Comparison of ENCODE assay signal across 1 cellular context in the genomic region with DNA sequence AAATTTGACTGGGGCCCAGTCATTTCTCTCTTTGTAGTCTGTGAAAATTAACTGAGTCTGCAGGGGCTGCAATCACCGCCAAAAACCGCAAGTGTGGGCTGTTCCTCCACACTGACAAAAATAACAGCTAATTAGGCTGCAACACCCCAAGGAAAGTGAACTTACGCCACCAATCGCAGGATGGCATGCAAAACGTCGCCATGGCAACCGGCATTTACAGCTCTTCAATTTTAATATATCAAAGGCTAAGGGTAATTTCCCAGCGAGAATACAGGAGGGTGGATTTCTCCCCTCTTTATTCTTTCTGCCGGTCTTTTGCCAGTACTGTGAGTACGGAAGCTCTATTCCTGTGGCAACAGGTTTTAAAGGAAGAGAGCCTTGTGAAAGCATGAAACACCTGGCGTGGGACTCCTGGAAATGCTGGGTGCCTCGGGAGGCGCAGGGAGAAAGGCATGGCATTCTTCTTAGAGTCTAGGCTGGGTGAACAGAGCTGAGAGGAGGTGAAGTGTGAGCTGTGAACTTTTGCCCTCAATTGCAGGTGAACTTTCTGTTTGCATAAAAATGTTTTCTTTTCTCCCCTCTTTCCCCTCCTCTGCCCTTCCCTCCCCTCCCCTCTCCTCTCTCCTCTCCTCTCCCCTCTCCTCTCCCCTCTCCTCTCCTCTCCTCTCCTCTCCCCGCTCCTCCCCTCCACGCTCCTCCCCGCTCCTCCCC.
TF ChIP-seq lines count a peak whose summit lies in the region.

No MANE protein-coding gene starts in this region.

TF ChIP-seq in GM12878, 131 proteins besides CTCF, POLR2A, EP300 and RAD21 (continued from another document and continues in another):
- TF ChIP-seq CBX3 (IDR thresholded peaks at IDR 0.05; ENCODE audit: borderline replicate concordance, low read depth) (no peak), YBX1 (IDR thresholded peaks at IDR 0.05) (no peak), MEF2A (IDR thresholded peaks at IDR 0.05; ENCODE audit: insufficient read depth, low read depth, low read length) (peak; percentile 94), BACH1 (IDR thresholded peaks at IDR 0.05; ENCODE audit: borderline replicate concordance) (peak; percentile 87; the same call in 1 of the 2 replicates), ASH2L (IDR thresholded peaks at IDR 0.05; ENCODE audit: borderline replicate concordance, low read depth) (peak; percentile 90), STAT1 (conservative IDR thresholded peaks at IDR 0.05) (no peak), BRCA1 (IDR thresholded peaks at IDR 0.05; ENCODE audit: low read depth, low read length) (no peak), CHD2 (IDR thresholded peaks at IDR 0.05; ENCODE audit: borderline replicate concordance, low read depth, low read length) (peak; percentile 70; the same call in 1 of the 2 replicates), DPF2 (IDR thresholded peaks at IDR 0.05) (peak; percentile 94), CEBPB (IDR thresholded peaks at IDR 0.05; ENCODE audit: borderline replicate concordance in 1 of 2, low read depth in 2 of 2, low read length in 2 of 2) (peak in 1 of 2 experiments; percentile 69; a peak in 1 of 4 replicates), POLR2AphosphoS2 (IDR thresholded peaks at IDR 0.05; ENCODE audit: low read depth, low read length) (no peak), PAX5 (IDR thresholded peaks at IDR 0.05; ENCODE audit: borderline replicate concordance, low read depth, low read length) (0 out of 2 replicates have a peak, but pooled peaks have one; percentile 50), NR2C1 (IDR thresholded peaks at IDR 0.05) (peak; percentile 43; the same call in 1 of the 2 replicates), SRF (IDR thresholded peaks at IDR 0.05; ENCODE audit: low read depth in 2 of 2, low read length in 2 of 2) (no peak), HCFC1 (IDR thresholded peaks at IDR 0.05; ENCODE audit: low read length) (no peak), NR2F1 (conservative IDR thresholded peaks at IDR 0.05) (peak; percentile 84), EGR1 (IDR thresholded peaks at IDR 0.05; ENCODE audit: borderline replicate concordance in 1 of 2, low read depth in 2 of 2, low read length in 2 of 2) (no peak), MTA2 (IDR thresholded peaks at IDR 0.05; ENCODE audit: low read depth) (peak; percentile 99), CBX5 (IDR thresholded peaks at IDR 0.05; ENCODE audit: low read depth) (no peak), MYB (IDR thresholded peaks at IDR 0.05; ENCODE audit: borderline replicate concordance, low read depth, low read length) (no peak), TCF7 (IDR thresholded peaks at IDR 0.05; ENCODE audit: borderline replicate concordance) (peak; percentile 67; the same call in 1 of the 2 replicates), NFIC (IDR thresholded peaks at IDR 0.05; ENCODE audit: low read depth, low read length) (peak; percentile 81; the same call in 1 of the 2 replicates), CBFB (IDR thresholded peaks at IDR 0.05; ENCODE audit: low read depth) (peak; percentile 95), CHD1 (IDR thresholded peaks at IDR 0.05; ENCODE audit: low read depth, low read length) (no peak), FOS (IDR thresholded peaks at IDR 0.05; ENCODE audit: borderline replicate concordance, extremely low read depth, insufficient read length) (no peak), NRF1 (conservative IDR thresholded peaks at IDR 0.05; ENCODE audit: low read depth, low read length) (no peak), ZZZ3 (IDR thresholded peaks at IDR 0.05; ENCODE audit: control insufficient read depth, insufficient read length, low read depth) (no peak), CHD4 (IDR thresholded peaks at IDR 0.05) (no peak), MEF2B (IDR thresholded peaks at IDR 0.05; ENCODE audit: partially characterized antibody, poor library complexity, severe bottlenecking) (peak; percentile 95), ZNF384 (IDR thresholded peaks at IDR 0.05; ENCODE audit: borderline replicate concordance, low read depth, low read length) (no peak), POU2F2 (IDR thresholded peaks at IDR 0.05; ENCODE audit: borderline replicate concordance, low read depth, low read length) (peak; percentile 97)
- TF ChIP-seq, protein P1, sequence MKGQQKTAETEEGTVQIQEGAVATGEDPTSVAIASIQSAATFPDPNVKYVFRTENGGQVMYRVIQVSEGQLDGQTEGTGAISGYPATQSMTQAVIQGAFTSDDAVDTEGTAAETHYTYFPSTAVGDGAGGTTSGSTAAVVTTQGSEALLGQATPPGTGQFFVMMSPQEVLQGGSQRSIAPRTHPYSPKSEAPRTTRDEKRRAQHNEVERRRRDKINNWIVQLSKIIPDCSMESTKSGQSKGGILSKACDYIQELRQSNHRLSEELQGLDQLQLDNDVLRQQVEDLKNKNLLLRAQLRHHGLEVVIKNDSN (IDR thresholded peaks at IDR 0.05; ENCODE audit: borderline replicate concordance, extremely low read length, insufficient read depth, low read depth, low read length) = no peak
- TF ChIP-seq, protein P2, sequence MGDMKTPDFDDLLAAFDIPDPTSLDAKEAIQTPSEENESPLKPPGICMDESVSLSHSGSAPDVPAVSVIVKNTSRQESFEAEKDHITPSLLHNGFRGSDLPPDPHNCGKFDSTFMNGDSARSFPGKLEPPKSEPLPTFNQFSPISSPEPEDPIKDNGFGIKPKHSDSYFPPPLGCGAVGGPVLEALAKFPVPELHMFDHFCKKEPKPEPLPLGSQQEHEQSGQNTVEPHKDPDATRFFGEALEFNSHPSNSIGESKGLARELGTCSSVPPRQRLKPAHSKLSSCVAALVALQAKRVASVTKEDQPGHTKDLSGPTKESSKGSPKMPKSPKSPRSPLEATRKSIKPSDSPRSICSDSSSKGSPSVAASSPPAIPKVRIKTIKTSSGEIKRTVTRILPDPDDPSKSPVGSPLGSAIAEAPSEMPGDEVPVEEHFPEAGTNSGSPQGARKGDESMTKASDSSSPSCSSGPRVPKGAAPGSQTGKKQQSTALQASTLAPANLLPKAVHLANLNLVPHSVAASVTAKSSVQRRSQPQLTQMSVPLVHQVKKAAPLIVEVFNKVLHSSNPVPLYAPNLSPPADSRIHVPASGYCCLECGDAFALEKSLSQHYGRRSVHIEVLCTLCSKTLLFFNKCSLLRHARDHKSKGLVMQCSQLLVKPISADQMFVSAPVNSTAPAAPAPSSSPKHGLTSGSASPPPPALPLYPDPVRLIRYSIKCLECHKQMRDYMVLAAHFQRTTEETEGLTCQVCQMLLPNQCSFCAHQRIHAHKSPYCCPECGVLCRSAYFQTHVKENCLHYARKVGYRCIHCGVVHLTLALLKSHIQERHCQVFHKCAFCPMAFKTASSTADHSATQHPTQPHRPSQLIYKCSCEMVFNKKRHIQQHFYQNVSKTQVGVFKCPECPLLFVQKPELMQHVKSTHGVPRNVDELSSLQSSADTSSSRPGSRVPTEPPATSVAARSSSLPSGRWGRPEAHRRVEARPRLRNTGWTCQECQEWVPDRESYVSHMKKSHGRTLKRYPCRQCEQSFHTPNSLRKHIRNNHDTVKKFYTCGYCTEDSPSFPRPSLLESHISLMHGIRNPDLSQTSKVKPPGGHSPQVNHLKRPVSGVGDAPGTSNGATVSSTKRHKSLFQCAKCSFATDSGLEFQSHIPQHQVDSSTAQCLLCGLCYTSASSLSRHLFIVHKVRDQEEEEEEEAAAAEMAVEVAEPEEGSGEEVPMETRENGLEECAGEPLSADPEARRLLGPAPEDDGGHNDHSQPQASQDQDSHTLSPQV (IDR thresholded peaks at IDR 0.05) = no peak
- TF ChIP-seq, protein P3, sequence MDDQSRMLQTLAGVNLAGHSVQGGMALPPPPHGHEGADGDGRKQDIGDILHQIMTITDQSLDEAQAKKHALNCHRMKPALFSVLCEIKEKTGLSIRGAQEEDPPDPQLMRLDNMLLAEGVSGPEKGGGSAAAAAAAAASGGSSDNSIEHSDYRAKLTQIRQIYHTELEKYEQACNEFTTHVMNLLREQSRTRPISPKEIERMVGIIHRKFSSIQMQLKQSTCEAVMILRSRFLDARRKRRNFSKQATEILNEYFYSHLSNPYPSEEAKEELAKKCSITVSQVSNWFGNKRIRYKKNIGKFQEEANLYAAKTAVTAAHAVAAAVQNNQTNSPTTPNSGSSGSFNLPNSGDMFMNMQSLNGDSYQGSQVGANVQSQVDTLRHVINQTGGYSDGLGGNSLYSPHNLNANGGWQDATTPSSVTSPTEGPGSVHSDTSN (IDR thresholded peaks at IDR 0.05; ENCODE audit: insufficient replicate concordance, low read depth, low read length) = no peak
- TF ChIP-seq, protein P4, sequence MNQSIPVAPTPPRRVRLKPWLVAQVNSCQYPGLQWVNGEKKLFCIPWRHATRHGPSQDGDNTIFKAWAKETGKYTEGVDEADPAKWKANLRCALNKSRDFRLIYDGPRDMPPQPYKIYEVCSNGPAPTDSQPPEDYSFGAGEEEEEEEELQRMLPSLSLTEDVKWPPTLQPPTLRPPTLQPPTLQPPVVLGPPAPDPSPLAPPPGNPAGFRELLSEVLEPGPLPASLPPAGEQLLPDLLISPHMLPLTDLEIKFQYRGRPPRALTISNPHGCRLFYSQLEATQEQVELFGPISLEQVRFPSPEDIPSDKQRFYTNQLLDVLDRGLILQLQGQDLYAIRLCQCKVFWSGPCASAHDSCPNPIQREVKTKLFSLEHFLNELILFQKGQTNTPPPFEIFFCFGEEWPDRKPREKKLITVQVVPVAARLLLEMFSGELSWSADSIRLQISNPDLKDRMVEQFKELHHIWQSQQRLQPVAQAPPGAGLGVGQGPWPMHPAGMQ (IDR thresholded peaks at IDR 0.05; ENCODE audit: borderline replicate concordance) = no peak
- TF ChIP-seq, protein P5, sequence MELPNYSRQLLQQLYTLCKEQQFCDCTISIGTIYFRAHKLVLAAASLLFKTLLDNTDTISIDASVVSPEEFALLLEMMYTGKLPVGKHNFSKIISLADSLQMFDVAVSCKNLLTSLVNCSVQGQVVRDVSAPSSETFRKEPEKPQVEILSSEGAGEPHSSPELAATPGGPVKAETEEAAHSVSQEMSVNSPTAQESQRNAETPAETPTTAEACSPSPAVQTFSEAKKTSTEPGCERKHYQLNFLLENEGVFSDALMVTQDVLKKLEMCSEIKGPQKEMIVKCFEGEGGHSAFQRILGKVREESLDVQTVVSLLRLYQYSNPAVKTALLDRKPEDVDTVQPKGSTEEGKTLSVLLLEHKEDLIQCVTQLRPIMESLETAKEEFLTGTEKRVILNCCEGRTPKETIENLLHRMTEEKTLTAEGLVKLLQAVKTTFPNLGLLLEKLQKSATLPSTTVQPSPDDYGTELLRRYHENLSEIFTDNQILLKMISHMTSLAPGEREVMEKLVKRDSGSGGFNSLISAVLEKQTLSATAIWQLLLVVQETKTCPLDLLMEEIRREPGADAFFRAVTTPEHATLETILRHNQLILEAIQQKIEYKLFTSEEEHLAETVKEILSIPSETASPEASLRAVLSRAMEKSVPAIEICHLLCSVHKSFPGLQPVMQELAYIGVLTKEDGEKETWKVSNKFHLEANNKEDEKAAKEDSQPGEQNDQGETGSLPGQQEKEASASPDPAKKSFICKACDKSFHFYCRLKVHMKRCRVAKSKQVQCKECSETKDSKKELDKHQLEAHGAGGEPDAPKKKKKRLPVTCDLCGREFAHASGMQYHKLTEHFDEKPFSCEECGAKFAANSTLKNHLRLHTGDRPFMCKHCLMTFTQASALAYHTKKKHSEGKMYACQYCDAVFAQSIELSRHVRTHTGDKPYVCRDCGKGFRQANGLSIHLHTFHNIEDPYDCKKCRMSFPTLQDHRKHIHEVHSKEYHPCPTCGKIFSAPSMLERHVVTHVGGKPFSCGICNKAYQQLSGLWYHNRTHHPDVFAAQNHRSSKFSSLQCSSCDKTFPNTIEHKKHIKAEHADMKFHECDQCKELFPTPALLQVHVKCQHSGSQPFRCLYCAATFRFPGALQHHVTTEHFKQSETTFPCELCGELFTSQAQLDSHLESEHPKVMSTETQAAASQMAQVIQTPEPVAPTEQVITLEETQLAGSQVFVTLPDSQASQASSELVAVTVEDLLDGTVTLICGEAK (IDR thresholded peaks at IDR 0.05; ENCODE audit: borderline replicate concordance) = no peak; the same call in 1 of the 2 replicates
- TF ChIP-seq, protein P6, sequence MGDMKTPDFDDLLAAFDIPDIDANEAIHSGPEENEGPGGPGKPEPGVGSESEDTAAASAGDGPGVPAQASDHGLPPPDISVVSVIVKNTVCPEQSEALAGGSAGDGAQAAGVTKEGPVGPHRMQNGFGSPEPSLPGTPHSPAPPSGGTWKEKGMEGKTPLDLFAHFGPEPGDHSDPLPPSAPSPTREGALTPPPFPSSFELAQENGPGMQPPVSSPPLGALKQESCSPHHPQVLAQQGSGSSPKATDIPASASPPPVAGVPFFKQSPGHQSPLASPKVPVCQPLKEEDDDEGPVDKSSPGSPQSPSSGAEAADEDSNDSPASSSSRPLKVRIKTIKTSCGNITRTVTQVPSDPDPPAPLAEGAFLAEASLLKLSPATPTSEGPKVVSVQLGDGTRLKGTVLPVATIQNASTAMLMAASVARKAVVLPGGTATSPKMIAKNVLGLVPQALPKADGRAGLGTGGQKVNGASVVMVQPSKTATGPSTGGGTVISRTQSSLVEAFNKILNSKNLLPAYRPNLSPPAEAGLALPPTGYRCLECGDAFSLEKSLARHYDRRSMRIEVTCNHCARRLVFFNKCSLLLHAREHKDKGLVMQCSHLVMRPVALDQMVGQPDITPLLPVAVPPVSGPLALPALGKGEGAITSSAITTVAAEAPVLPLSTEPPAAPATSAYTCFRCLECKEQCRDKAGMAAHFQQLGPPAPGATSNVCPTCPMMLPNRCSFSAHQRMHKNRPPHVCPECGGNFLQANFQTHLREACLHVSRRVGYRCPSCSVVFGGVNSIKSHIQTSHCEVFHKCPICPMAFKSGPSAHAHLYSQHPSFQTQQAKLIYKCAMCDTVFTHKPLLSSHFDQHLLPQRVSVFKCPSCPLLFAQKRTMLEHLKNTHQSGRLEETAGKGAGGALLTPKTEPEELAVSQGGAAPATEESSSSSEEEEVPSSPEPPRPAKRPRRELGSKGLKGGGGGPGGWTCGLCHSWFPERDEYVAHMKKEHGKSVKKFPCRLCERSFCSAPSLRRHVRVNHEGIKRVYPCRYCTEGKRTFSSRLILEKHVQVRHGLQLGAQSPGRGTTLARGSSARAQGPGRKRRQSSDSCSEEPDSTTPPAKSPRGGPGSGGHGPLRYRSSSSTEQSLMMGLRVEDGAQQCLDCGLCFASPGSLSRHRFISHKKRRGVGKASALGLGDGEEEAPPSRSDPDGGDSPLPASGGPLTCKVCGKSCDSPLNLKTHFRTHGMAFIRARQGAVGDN (IDR thresholded peaks at IDR 0.05) = peak; percentile 7; the same call in 1 of the 2 replicates
- TF ChIP-seq, protein P7, sequence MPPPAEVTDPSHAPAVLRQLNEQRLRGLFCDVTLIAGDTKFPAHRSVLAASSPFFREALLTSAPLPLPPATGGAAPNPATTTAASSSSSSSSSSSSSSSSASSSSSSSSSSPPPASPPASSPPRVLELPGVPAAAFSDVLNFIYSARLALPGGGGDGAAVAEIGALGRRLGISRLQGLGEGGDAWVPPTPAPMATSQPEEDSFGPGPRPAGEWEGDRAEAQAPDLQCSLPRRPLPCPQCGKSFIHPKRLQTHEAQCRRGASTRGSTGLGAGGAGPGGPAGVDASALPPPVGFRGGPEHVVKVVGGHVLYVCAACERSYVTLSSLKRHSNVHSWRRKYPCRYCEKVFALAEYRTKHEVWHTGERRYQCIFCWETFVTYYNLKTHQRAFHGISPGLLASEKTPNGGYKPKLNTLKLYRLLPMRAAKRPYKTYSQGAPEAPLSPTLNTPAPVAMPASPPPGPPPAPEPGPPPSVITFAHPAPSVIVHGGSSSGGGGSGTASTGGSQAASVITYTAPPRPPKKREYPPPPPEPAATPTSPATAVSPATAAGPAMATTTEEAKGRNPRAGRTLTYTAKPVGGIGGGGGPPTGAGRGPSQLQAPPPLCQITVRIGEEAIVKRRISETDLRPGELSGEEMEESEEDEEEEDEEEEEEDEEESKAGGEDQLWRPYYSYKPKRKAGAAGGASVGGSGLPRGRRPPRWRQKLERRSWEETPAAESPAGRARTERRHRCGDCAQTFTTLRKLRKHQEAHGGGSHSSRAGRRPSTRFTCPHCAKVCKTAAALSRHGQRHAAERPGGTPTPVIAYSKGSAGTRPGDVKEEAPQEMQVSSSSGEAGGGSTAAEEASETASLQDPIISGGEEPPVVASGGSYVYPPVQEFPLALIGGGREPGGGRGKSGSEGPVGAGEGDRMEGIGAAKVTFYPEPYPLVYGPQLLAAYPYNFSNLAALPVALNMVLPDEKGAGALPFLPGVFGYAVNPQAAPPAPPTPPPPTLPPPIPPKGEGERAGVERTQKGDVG (CRISPR knock-in tag; IDR thresholded peaks at IDR 0.05) = no peak
